Comparison of ENCODE assay signal across 2 cellular contexts in the genomic region with DNA sequence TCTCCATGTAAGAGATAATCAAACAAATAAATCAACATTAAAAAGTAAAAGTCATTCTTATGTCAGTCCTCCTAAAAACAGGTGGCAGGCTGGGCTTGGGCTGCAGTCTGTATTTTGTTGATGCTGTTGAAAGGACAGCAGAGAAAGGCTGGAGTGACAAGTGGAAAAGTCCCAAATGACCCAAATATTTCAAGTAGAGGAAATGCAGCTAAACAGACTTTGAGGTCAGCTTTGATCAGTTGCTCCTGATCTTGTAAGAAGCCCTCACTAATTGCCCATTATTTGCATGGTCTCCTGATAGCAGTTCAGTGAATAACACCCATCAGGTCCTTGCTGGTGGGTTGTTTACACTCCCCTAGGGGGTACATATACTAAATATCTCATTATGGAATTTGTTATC.
TF ChIP-seq lines count a peak whose summit lies in the region.

No MANE protein-coding gene starts in this region.

TF ChIP-seq in A549, 52 proteins besides CTCF, POLR2A, EP300 and RAD21:
- TF ChIP-seq ZFP36 (IDR thresholded peaks at IDR 0.05; ENCODE audit: borderline replicate concordance, partially characterized antibody) (no peak), GATA3 (IDR thresholded peaks at IDR 0.05; ENCODE audit: borderline replicate concordance) (no peak), RARB (CRISPR knock-in tag; IDR thresholded peaks at IDR 0.05) (no peak), ZNF302 (CRISPR knock-in tag; IDR thresholded peaks at IDR 0.05) (no peak), CBX2 (IDR thresholded peaks at IDR 0.05; ENCODE audit: borderline replicate concordance, low read depth) (no peak), ZC3H11A (IDR thresholded peaks at IDR 0.05) (no peak), PHF8 (IDR thresholded peaks at IDR 0.05; ENCODE audit: borderline replicate concordance, low read depth) (no peak)
- TF ChIP-seq, protein P1, sequence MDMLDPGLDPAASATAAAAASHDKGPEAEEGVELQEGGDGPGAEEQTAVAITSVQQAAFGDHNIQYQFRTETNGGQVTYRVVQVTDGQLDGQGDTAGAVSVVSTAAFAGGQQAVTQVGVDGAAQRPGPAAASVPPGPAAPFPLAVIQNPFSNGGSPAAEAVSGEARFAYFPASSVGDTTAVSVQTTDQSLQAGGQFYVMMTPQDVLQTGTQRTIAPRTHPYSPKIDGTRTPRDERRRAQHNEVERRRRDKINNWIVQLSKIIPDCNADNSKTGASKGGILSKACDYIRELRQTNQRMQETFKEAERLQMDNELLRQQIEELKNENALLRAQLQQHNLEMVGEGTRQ (IDR thresholded peaks at IDR 0.05): no peak
- TF ChIP-seq, protein P2, sequence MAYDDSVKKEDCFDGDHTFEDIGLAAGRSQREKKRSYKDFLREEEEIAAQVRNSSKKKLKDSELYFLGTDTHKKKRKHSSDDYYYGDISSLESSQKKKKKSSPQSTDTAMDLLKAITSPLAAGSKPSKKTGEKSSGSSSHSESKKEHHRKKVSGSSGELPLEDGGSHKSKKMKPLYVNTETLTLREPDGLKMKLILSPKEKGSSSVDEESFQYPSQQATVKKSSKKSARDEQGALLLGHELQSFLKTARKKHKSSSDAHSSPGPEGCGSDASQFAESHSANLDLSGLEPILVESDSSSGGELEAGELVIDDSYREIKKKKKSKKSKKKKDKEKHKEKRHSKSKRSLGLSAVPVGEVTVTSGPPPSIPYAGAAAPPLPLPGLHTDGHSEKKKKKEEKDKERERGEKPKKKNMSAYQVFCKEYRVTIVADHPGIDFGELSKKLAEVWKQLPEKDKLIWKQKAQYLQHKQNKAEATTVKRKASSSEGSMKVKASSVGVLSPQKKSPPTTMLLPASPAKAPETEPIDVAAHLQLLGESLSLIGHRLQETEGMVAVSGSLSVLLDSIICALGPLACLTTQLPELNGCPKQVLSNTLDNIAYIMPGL (CRISPR knock-in tag; IDR thresholded peaks at IDR 0.05; ENCODE audit: borderline replicate concordance): no peak

TF ChIP-seq in H1, 55 proteins besides CTCF, POLR2A, EP300 and RAD21:
- TF ChIP-seq RNF2 (IDR thresholded peaks at IDR 0.05; ENCODE audit: borderline replicate concordance, low read depth, low read length, missing control alignments, poor library complexity, severe bottlenecking): no peak
- TF ChIP-seq ZNF274 (IDR thresholded peaks at IDR 0.05; ENCODE audit: borderline replicate concordance, extremely low read depth, low read length): no peak
- no peak for TF ChIP-seq SRF (IDR thresholded peaks at IDR 0.05; ENCODE audit: low read depth, low read length)
- TF ChIP-seq GTF2F1 (IDR thresholded peaks at IDR 0.05; ENCODE audit: borderline replicate concordance, low read depth, low read length): no peak
- no peak for TF ChIP-seq SP4 (IDR thresholded peaks at IDR 0.05; ENCODE audit: low read length)
- TF ChIP-seq, protein P3, sequence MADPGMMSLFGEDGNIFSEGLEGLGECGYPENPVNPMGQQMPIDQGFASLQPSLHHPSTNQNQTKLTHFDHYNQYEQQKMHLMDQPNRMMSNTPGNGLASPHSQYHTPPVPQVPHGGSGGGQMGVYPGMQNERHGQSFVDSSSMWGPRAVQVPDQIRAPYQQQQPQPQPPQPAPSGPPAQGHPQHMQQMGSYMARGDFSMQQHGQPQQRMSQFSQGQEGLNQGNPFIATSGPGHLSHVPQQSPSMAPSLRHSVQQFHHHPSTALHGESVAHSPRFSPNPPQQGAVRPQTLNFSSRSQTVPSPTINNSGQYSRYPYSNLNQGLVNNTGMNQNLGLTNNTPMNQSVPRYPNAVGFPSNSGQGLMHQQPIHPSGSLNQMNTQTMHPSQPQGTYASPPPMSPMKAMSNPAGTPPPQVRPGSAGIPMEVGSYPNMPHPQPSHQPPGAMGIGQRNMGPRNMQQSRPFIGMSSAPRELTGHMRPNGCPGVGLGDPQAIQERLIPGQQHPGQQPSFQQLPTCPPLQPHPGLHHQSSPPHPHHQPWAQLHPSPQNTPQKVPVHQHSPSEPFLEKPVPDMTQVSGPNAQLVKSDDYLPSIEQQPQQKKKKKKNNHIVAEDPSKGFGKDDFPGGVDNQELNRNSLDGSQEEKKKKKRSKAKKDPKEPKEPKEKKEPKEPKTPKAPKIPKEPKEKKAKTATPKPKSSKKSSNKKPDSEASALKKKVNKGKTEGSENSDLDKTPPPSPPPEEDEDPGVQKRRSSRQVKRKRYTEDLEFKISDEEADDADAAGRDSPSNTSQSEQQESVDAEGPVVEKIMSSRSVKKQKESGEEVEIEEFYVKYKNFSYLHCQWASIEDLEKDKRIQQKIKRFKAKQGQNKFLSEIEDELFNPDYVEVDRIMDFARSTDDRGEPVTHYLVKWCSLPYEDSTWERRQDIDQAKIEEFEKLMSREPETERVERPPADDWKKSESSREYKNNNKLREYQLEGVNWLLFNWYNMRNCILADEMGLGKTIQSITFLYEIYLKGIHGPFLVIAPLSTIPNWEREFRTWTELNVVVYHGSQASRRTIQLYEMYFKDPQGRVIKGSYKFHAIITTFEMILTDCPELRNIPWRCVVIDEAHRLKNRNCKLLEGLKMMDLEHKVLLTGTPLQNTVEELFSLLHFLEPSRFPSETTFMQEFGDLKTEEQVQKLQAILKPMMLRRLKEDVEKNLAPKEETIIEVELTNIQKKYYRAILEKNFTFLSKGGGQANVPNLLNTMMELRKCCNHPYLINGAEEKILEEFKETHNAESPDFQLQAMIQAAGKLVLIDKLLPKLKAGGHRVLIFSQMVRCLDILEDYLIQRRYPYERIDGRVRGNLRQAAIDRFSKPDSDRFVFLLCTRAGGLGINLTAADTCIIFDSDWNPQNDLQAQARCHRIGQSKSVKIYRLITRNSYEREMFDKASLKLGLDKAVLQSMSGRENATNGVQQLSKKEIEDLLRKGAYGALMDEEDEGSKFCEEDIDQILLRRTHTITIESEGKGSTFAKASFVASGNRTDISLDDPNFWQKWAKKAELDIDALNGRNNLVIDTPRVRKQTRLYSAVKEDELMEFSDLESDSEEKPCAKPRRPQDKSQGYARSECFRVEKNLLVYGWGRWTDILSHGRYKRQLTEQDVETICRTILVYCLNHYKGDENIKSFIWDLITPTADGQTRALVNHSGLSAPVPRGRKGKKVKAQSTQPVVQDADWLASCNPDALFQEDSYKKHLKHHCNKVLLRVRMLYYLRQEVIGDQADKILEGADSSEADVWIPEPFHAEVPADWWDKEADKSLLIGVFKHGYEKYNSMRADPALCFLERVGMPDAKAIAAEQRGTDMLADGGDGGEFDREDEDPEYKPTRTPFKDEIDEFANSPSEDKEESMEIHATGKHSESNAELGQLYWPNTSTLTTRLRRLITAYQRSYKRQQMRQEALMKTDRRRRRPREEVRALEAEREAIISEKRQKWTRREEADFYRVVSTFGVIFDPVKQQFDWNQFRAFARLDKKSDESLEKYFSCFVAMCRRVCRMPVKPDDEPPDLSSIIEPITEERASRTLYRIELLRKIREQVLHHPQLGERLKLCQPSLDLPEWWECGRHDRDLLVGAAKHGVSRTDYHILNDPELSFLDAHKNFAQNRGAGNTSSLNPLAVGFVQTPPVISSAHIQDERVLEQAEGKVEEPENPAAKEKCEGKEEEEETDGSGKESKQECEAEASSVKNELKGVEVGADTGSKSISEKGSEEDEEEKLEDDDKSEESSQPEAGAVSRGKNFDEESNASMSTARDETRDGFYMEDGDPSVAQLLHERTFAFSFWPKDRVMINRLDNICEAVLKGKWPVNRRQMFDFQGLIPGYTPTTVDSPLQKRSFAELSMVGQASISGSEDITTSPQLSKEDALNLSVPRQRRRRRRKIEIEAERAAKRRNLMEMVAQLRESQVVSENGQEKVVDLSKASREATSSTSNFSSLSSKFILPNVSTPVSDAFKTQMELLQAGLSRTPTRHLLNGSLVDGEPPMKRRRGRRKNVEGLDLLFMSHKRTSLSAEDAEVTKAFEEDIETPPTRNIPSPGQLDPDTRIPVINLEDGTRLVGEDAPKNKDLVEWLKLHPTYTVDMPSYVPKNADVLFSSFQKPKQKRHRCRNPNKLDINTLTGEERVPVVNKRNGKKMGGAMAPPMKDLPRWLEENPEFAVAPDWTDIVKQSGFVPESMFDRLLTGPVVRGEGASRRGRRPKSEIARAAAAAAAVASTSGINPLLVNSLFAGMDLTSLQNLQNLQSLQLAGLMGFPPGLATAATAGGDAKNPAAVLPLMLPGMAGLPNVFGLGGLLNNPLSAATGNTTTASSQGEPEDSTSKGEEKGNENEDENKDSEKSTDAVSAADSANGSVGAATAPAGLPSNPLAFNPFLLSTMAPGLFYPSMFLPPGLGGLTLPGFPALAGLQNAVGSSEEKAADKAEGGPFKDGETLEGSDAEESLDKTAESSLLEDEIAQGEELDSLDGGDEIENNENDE (IDR thresholded peaks at IDR 0.05; ENCODE audit: insufficient replicate concordance, low read length): no peak
- TF ChIP-seq, protein P4, sequence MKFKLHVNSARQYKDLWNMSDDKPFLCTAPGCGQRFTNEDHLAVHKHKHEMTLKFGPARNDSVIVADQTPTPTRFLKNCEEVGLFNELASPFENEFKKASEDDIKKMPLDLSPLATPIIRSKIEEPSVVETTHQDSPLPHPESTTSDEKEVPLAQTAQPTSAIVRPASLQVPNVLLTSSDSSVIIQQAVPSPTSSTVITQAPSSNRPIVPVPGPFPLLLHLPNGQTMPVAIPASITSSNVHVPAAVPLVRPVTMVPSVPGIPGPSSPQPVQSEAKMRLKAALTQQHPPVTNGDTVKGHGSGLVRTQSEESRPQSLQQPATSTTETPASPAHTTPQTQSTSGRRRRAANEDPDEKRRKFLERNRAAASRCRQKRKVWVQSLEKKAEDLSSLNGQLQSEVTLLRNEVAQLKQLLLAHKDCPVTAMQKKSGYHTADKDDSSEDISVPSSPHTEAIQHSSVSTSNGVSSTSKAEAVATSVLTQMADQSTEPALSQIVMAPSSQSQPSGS (IDR thresholded peaks at IDR 0.05; ENCODE audit: low read length): no peak
- TF ChIP-seq, protein P1 (IDR thresholded peaks at IDR 0.05; ENCODE audit: low read length): no peak
- no peak for TF ChIP-seq GABPA (IDR thresholded peaks at IDR 0.05; ENCODE audit: borderline replicate concordance, insufficient read depth, low read length)
- no peak for TF ChIP-seq PHF8 (conservative IDR thresholded peaks at IDR 0.05; ENCODE audit: low read depth, low read length)
